In genomic region chr2:233402774-233403173, GRCh38 we compare ENCODE assay signal across 17 cellular contexts. TPM values are rescaled to one million over a fixed set of nuclear protein-coding genes. Genes with fewer than 3 reads are reported as not detected.
DNase-seq lines count a peak whose midpoint lies in the region; ATAC-seq and TF ChIP-seq lines count a peak whose summit lies in the region.
"Had no signal": no experiment of that assay in that cellular context is flagged by ENCODE, and none has a peak within 500 bp of the region (broad histone marks: within the 10 kb centered on the region; RNA-seq: fewer than 3 reads in every experiment).

No MANE protein-coding gene starts in this region.

- H3K36me3 ChIP-seq in mucosa of stomach (ENCODE audit: control insufficient read depth, insufficient read depth, low read length): no peaks in the 10 kb centered on the region
- H3K36me3 ChIP-seq: brain microvascular endothelial cell had no signal

- peak overlapping the region; percentile 26 for H3K9ac ChIP-seq in mucosa of stomach (ENCODE audit: low read length)

- H3K4me3 ChIP-seq in mucosa of stomach (ENCODE audit: low read length): no peak overlapping the region
- H3K4me3 ChIP-seq: spleen had no signal

- CTCF ChIA-PET in activated naive CD4-positive, alpha-beta T cell treated with anti-CD3 and anti-CD28 coated beads for 36 hours (lab: Charles Lee): interaction anchor here (0.6 to 10.3 kb wide), 8 partner anchors 11 to 452 kb away, joined by 3 to 207 read pairs (median 5); partner anchors contain the start of gene HJURP

- H3K4me1 Mint-ChIP-seq in activated naive CD4-positive, alpha-beta T cell treated with anti-CD3 and anti-CD28 coated beads for 36 hours (ENCODE audit: low read depth): peaks cover 53% of the 10 kb centered on the region
- peaks cover 39% of the 10 kb centered on the region for H3K4me1 Mint-ChIP-seq in activated T-helper 2 cell treated with anti-CD3 and anti-CD28 coated beads, Interferon-gamma antibody, Interleukin-2, Interleukin-4, amounts not matched to agents 10 μg/mL and 5 μg/mL and 100 μg/mL, durations not matched to agents 14 hours and 24 hours and 36 hours (ENCODE audit: low read depth)
- H3K4me1 Mint-ChIP-seq in type B pancreatic cell (ENCODE audit: unreplicated experiment): peaks cover 6% of the 10 kb centered on the region
- no peaks in the 10 kb centered on the region for H3K4me1 Mint-ChIP-seq in mesothelial cell of epicardium

- H3K9me3 Mint-ChIP-seq in activated naive CD4-positive, alpha-beta T cell treated with anti-CD3 and anti-CD28 coated beads for 36 hours: no peaks in the 10 kb centered on the region
- H3K9me3 Mint-ChIP-seq in activated T-helper 2 cell treated with anti-CD3 and anti-CD28 coated beads, Interferon-gamma antibody, Interleukin-2, Interleukin-4, amounts not matched to agents 10 μg/mL and 5 μg/mL and 100 μg/mL, durations not matched to agents 14 hours and 24 hours and 36 hours: no peaks in the 10 kb centered on the region
- no peaks in the 10 kb centered on the region for H3K9me3 Mint-ChIP-seq in type B pancreatic cell
- H3K9me3 Mint-ChIP-seq in mesothelial cell of epicardium: peaks cover 6% of the 10 kb centered on the region
- H3K9me3 Mint-ChIP-seq: dendritic cell treated with granulocyte-macrophage colony-stimulating factor and Interleukin-4, amounts not matched to agents 40 ng/mL and 50 ng/mL, for 4 days had no signal

- no peak overlapping the region for H3K4me3 Mint-ChIP-seq in activated naive CD4-positive, alpha-beta T cell treated with anti-CD3 and anti-CD28 coated beads for 36 hours
- no peak overlapping the region for H3K4me3 Mint-ChIP-seq in activated T-helper 2 cell treated with anti-CD3 and anti-CD28 coated beads, Interferon-gamma antibody, Interleukin-2, Interleukin-4, amounts not matched to agents 10 μg/mL and 5 μg/mL and 100 μg/mL, durations not matched to agents 14 hours and 24 hours and 36 hours (ENCODE audit: low read depth)
- H3K4me3 Mint-ChIP-seq in type B pancreatic cell (no peak overlapping the region), mesothelial cell of epicardium (no peak overlapping the region)
- H3K4me3 Mint-ChIP-seq: dendritic cell treated with granulocyte-macrophage colony-stimulating factor and Interleukin-4, amounts not matched to agents 40 ng/mL and 50 ng/mL, for 4 days had no signal

- peak overlapping the region; percentile 7 for H3K27ac Mint-ChIP-seq in activated naive CD4-positive, alpha-beta T cell treated with anti-CD3 and anti-CD28 coated beads for 36 hours
- H3K27ac Mint-ChIP-seq in activated T-helper 2 cell treated with anti-CD3 and anti-CD28 coated beads, Interferon-gamma antibody, Interleukin-2, Interleukin-4, amounts not matched to agents 10 μg/mL and 5 μg/mL and 100 μg/mL, durations not matched to agents 14 hours and 24 hours and 36 hours: peak overlapping the region; percentile 21
- H3K27ac Mint-ChIP-seq in type B pancreatic cell (peak overlapping the region; percentile 43), mesothelial cell of epicardium (no peak overlapping the region)
- H3K27ac Mint-ChIP-seq: dendritic cell treated with granulocyte-macrophage colony-stimulating factor and Interleukin-4, amounts not matched to agents 40 ng/mL and 50 ng/mL, for 4 days had no signal

- intact Hi-C loops in activated naive CD4-positive, alpha-beta T cell treated with anti-CD3 and anti-CD28 coated beads for 36 hours (cut with micrococcal nuclease): loop anchor here (5.0 kb wide), 2 partner anchors 50 to 135 kb away; partner anchors contain the start of gene DGKD
- intact Hi-C loops in activated T-helper 2 cell treated with anti-CD3 and anti-CD28 coated beads, Interferon-gamma antibody, Interleukin-2, Interleukin-4, amounts not matched to agents 10 μg/mL and 5 μg/mL and 100 μg/mL, durations not matched to agents 14 hours and 24 hours and 36 hours (cut with micrococcal nuclease): no loop called here

- ATAC-seq in GM21381 (IDR thresholded peaks at IDR 0.05; ENCODE audit: unreplicated experiment): no peak
- no peak for ATAC-seq in HG03045 (IDR thresholded peaks at IDR 0.05; ENCODE audit: unreplicated experiment)
- ATAC-seq: left ventricle myocardium superior, SK-N-SH treated with all-trans-retinoic acid at 6 μM for 48 hours had no signal

- H3K4me1 ChIP-seq in mucosa of stomach (ENCODE audit: control insufficient read depth, insufficient read depth, low read length): peaks cover 35% of the 10 kb centered on the region

- H3K36me3 Mint-ChIP-seq in activated naive CD4-positive, alpha-beta T cell treated with anti-CD3 and anti-CD28 coated beads for 36 hours (ENCODE audit: low read depth): peaks cover 5% of the 10 kb centered on the region
- H3K36me3 Mint-ChIP-seq in activated T-helper 2 cell treated with anti-CD3 and anti-CD28 coated beads, Interferon-gamma antibody, Interleukin-2, Interleukin-4, amounts not matched to agents 10 μg/mL and 5 μg/mL and 100 μg/mL, durations not matched to agents 14 hours and 24 hours and 36 hours (ENCODE audit: low read depth): peaks cover 33% of the 10 kb centered on the region
- peaks cover 25% of the 10 kb centered on the region for H3K36me3 Mint-ChIP-seq in type B pancreatic cell
- H3K36me3 Mint-ChIP-seq in mesothelial cell of epicardium: peaks cover 29% of the 10 kb centered on the region

- TF ChIP-seq CTCF in type B pancreatic cell (conservative IDR thresholded peaks at IDR 0.05): no peak
- TF ChIP-seq CTCF in mesothelial cell of epicardium (IDR thresholded peaks at IDR 0.05; ENCODE audit: unreplicated experiment): no peak

- H3K9me3 ChIP-seq in mucosa of stomach (ENCODE audit: control insufficient read depth, low read length): no peaks in the 10 kb centered on the region
- H3K9me3 ChIP-seq: spleen had no signal

- H3K27me3 Mint-ChIP-seq in activated naive CD4-positive, alpha-beta T cell treated with anti-CD3 and anti-CD28 coated beads for 36 hours (ENCODE audit: low read depth): no peaks in the 10 kb centered on the region
- H3K27me3 Mint-ChIP-seq in activated T-helper 2 cell treated with anti-CD3 and anti-CD28 coated beads, Interferon-gamma antibody, Interleukin-2, Interleukin-4, amounts not matched to agents 10 μg/mL and 5 μg/mL and 100 μg/mL, durations not matched to agents 14 hours and 24 hours and 36 hours (ENCODE audit: low read depth): no peaks in the 10 kb centered on the region
- no peaks in the 10 kb centered on the region for H3K27me3 Mint-ChIP-seq in type B pancreatic cell
- no peaks in the 10 kb centered on the region for H3K27me3 Mint-ChIP-seq in mesothelial cell of epicardium (ENCODE audit: low read depth)
- H3K27me3 Mint-ChIP-seq: dendritic cell treated with granulocyte-macrophage colony-stimulating factor and Interleukin-4, amounts not matched to agents 40 ng/mL and 50 ng/mL, for 4 days had no signal

- H3K27me3 ChIP-seq in mucosa of stomach (ENCODE audit: control insufficient read depth, insufficient read depth, low read length): no peaks in the 10 kb centered on the region
- H3K27me3 ChIP-seq: brain microvascular endothelial cell, spleen had no signal

- no peak for DNase-seq in activated naive CD4-positive, alpha-beta T cell treated with anti-CD3 and anti-CD28 coated beads for 36 hours
- no peak for DNase-seq in activated naive CD4-positive, alpha-beta T cell (lab: John Stamatoyannopoulos, UW)
- DNase-seq in activated T-helper 2 cell treated with anti-CD3 and anti-CD28 coated beads, Interferon-gamma antibody, Interleukin-2, Interleukin-4, amounts not matched to agents 10 μg/mL and 5 μg/mL and 100 μg/mL, durations not matched to agents 14 hours and 24 hours and 36 hours (ENCODE audit: low spot score): no peak
- DNase-seq in type B pancreatic cell (ENCODE audit: extremely low spot score, unreplicated experiment) (no peak), mesothelial cell of epicardium (ENCODE audit: low spot score in 2 of 2, unreplicated experiment in 2 of 2) (no peak)
- DNase-seq: brain microvascular endothelial cell; EL; left ventricle myocardium superior; NCI-H1436; NCI-H226; spleen; stimulated activated naive CD4-positive, alpha-beta T cell treated with Interleukin-2 at 50 U/mL for 16 hours had no signal

RNA-seq across cellular contexts. Expression of gene DGKD, which starts 48.5 kb away (rescaled TPM):
- total RNA-seq in activated naive CD4-positive, alpha-beta T cell treated with anti-CD3 and anti-CD28 coated beads for 36 hours: 10 to 100 TPM; 68.9 to 72.3 TPM
- 52.3 and 58.3 TPM in 2 replicates for total RNA-seq in activated T-helper 2 cell treated with anti-CD3 and anti-CD28 coated beads, Interferon-gamma antibody, Interleukin-2, Interleukin-4, amounts not matched to agents 10 μg/mL and 5 μg/mL and 100 μg/mL, durations not matched to agents 14 hours and 24 hours and 36 hours
- total RNA-seq in type B pancreatic cell (ENCODE audit: low replicate concordance): 32.2 and 72.5 TPM in 2 replicates
- total RNA-seq in mesothelial cell of epicardium: 52.8 to 64.5 TPM (median 57.0 TPM) in 3 replicates
